In the genomic region with DNA sequence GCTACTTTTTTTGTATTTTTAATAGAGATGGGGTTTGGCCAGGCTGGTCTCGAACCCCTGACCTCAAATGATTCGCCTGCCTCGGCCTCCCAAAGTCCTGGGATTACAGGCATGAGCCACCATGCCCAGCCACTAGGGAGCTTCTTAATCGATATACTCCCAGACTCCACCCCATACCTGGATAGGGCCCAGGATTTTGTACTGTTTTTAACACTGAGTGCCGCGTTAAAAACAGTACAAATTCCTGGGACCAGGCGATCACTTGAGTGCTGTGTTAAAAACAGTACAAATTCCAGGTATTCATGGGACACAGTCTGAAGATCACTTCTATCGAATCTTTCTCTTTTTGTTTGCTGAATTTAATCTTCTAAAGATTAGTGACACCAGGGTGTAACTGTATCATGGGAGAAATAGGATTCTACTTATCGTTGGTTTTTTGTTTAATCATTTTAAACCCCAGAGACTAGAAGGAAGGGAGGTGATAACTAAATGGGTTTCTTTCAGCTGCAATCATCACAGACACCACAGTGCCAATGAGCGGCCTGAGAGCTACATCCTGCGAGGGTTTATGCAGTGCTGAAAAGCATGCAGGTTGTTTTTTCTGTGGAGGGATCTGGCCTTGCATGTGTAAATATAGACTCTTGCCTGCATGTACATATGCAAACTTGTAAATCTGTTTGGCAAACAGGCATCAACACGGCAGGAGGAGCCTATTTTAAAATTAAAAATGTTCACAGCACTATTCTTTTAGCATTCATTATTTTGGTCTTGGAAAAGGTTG, we compare ENCODE assay signal across 24 cellular contexts.
A peak's percentile ranks its signal among the peaks of the same experiment; 100 is the strongest.
DNase-seq lines count a peak whose midpoint lies in the region; ATAC-seq and TF ChIP-seq lines count a peak whose summit lies in the region.
"Had no signal": no experiment of that assay in that cellular context is flagged by ENCODE, and none has a peak within 500 bp of the region (broad histone marks: within the 10 kb centered on the region; RNA-seq: fewer than 3 reads in every experiment).

No MANE protein-coding gene starts in this region.

- no peaks in the 10 kb centered on the region for H4K20me1 ChIP-seq in GM23338 (replicated peaks; ENCODE audit: insufficient read depth)
- H4K20me1 ChIP-seq: BLaER1 treated with 17β-estradiol and CSF1 and Interleukin-3, amounts not matched to agents 10 nM and 100 nM had no signal

- peak; percentile 84 for ATAC-seq in GM23338
- ATAC-seq in WTC11, result peak; percentile 83
- ATAC-seq in right cardiac atrium, result peak in 1 of 2 donors; percentile 58
- ATAC-seq in HG03521 (IDR thresholded peaks at IDR 0.05; ENCODE audit: unreplicated experiment), result no peak
- ATAC-seq in HG02798 (IDR thresholded peaks at IDR 0.05; ENCODE audit: poor library complexity, unreplicated experiment), result no peak
- no peak for ATAC-seq in HG03025 (IDR thresholded peaks at IDR 0.05; ENCODE audit: low FRiP score, unreplicated experiment)
- ATAC-seq: CD8-positive, alpha-beta T cell; GM12878; K562; Panc1 had no signal

- peaks cover 2% of the 10 kb centered on the region for H3K27me3 Mint-ChIP-seq in GM23338 (ENCODE audit: insufficient read depth, low read depth, poor library complexity)
- H3K27me3 Mint-ChIP-seq in WTC11 (ENCODE audit: low read depth), result 0 out of 2 replicates have a peak, but pooled peaks cover 3% of the 10 kb centered on the region

- no peak overlapping the region for H3K4me3 Mint-ChIP-seq in GM23338
- no peak overlapping the region for H3K4me3 Mint-ChIP-seq in WTC11
- H3K4me3 Mint-ChIP-seq: CD8-positive, alpha-beta T cell had no signal

- H3K9ac ChIP-seq in HUES48 (ENCODE audit: low read depth, low read length), result no peak overlapping the region
- H3K9ac ChIP-seq: BLaER1 treated with 17β-estradiol and CSF1 and Interleukin-3, amounts not matched to agents 10 nM and 100 nM had no signal

- H3K9me3 ChIP-seq in HUES48 (ENCODE audit: control insufficient read depth, insufficient read depth, low read length), result no peaks in the 10 kb centered on the region
- H3K9me3 ChIP-seq in right cardiac atrium (ENCODE audit: control insufficient read depth, low read length), result no peaks in the 10 kb centered on the region
- H3K9me3 ChIP-seq: BLaER1 treated with 17β-estradiol and CSF1 and Interleukin-3, amounts not matched to agents 10 nM and 100 nM; HAP-1; SJSA1 had no signal

- H3K4me3 ChIP-seq in GM23338 (no peak overlapping the region), HUES48 (ENCODE audit: low read depth, low read length) (no peak overlapping the region), right cardiac atrium (ENCODE audit: low read length) (no peak overlapping the region)
- H3K4me3 ChIP-seq: BLaER1 treated with 17β-estradiol and CSF1 and Interleukin-3, amounts not matched to agents 10 nM and 100 nM; GM12878; HAP-1; K562; SJSA1 had no signal

- H3F3A ChIP-seq in GM23338 (replicated peaks; ENCODE audit: low read depth), result no peaks in the 10 kb centered on the region

- H3K36me3 ChIP-seq in GM23338 (ENCODE audit: insufficient read depth) (no peaks in the 10 kb centered on the region), HUES48 (ENCODE audit: control insufficient read depth, insufficient read depth, low read length) (no peaks in the 10 kb centered on the region)
- H3K36me3 ChIP-seq: HAP-1 had no signal

- H3K9me3 Mint-ChIP-seq in GM23338 (no peaks in the 10 kb centered on the region), WTC11 (no peaks in the 10 kb centered on the region)

- H3K27ac Mint-ChIP-seq in GM23338 (peak overlapping the region; percentile 41; the same call in 1 of the 2 replicates), WTC11 (peak overlapping the region; percentile 78; the same call in 1 of the 2 replicates)
- H3K27ac Mint-ChIP-seq: CD8-positive, alpha-beta T cell had no signal

- no peaks in the 10 kb centered on the region for H3K27me3 ChIP-seq in GM23338 (ENCODE audit: insufficient read depth)
- H3K27me3 ChIP-seq in HUES48 (ENCODE audit: control insufficient read depth, insufficient read depth, low read length), result no peaks in the 10 kb centered on the region
- H3K27me3 ChIP-seq in right cardiac atrium (ENCODE audit: control insufficient read depth, insufficient read depth), result no peaks in the 10 kb centered on the region
- H3K27me3 ChIP-seq: BLaER1 treated with 17β-estradiol and CSF1 and Interleukin-3, amounts not matched to agents 10 nM and 100 nM; SJSA1 had no signal

- H3K4me1 Mint-ChIP-seq in GM23338, result peaks cover 40% of the 10 kb centered on the region
- peaks cover 49% of the 10 kb centered on the region for H3K4me1 Mint-ChIP-seq in WTC11

- POLR2A ChIA-PET in WTC11 (lab: Charles Lee), result no interaction called here
- POLR2A ChIA-PET in HEK293T (lab: Yijun Ruan, JAX), result no interaction called here

- DNase-seq in GM23338 (ENCODE audit: low spot score), result peak; percentile 33
- peak; percentile 13 for DNase-seq in WTC11 (ENCODE audit: low spot score)
- peak in 1 of 3 donors; percentile 30 for DNase-seq in right cardiac atrium
- no peak for DNase-seq in HEK293T (ENCODE audit: extremely low spot score)
- DNase-seq: ACHN; CD8-positive, alpha-beta T cell; DND-41; NCI-H1092 treated with DMSO at 0.1 percent for 48 hours; NCI-H1436 treated with DMSO at 0.1 percent for 48 hours; NCI-H1930; NCI-H2227 treated with DMSO at 0.1 percent for 48 hours; NCI-H510A; NCI-H748 treated with DMSO at 0.1 percent for 48 hours; NK-92 treated with Interleukin-12 subunit alpha and Interleukin-12 subunit beta, amount 100 ng/mL, for 24 hours had no signal

- WGBS in right cardiac atrium, result 54% methylated on average over 12 of the region's 12 CpGs

- intact Hi-C loops in right cardiac atrium (cut with DNase I), result no loop called here

- H3K9me2 ChIP-seq in GM23338 (ENCODE audit: insufficient read depth), result 0 out of 2 replicates have a peak, but pooled peaks cover 2% of the 10 kb centered on the region

- TF ChIP-seq CTCF in GM23338 (conservative IDR thresholded peaks at IDR 0.05; ENCODE audit: low read depth in 2 of 2) (peak in 1 of 2 experiments; percentile 22; a peak in 1 of 4 replicates), WTC11 (IDR thresholded peaks at IDR 0.05) (no peak)

- H3K36me3 Mint-ChIP-seq in GM23338 (ENCODE audit: low read depth) (no peaks in the 10 kb centered on the region), WTC11 (no peaks in the 10 kb centered on the region)
- H3K36me3 Mint-ChIP-seq: CD8-positive, alpha-beta T cell had no signal

- H3K4me2 ChIP-seq in GM23338, result peak overlapping the region; percentile 11
- H3K4me2 ChIP-seq: BLaER1 treated with 17β-estradiol and CSF1 and Interleukin-3, amounts not matched to agents 10 nM and 100 nM had no signal

- H3K27ac ChIP-seq in GM23338 (ENCODE audit: low read depth) (0 out of 2 replicates have a peak overlapping the region, but pooled peaks have one; percentile 42), HUES48 (ENCODE audit: low read depth, low read length) (peak overlapping the region; percentile 56), right cardiac atrium (ENCODE audit: low read length) (peak overlapping the region; percentile 26)
- H3K27ac ChIP-seq: BLaER1 treated with 17β-estradiol and CSF1 and Interleukin-3, amounts not matched to agents 10 nM and 100 nM; SJSA1 had no signal

- CTCF ChIA-PET in WTC11 (lab: Charles Lee), result interaction anchor here (0.6 to 1.2 kb wide), 3 partner anchors 23 to 467 kb away, joined by 3 to 7 read pairs (median 4); no protein-coding TSS in a partner anchor
- CTCF ChIA-PET in HEK293T (lab: Yijun Ruan, JAX), result no interaction called here

- no peak overlapping the region for H2AFZ ChIP-seq in GM23338

- peaks cover 47% of the 10 kb centered on the region for H3K4me1 ChIP-seq in GM23338 (ENCODE audit: insufficient read depth)
- H3K4me1 ChIP-seq in HUES48 (ENCODE audit: control insufficient read depth, insufficient read depth, low read length), result peaks cover 36% of the 10 kb centered on the region
- H3K4me1 ChIP-seq in right cardiac atrium (ENCODE audit: control insufficient read depth, insufficient read depth, low read length), result no peaks in the 10 kb centered on the region
- H3K4me1 ChIP-seq: BLaER1 treated with 17β-estradiol and CSF1 and Interleukin-3, amounts not matched to agents 10 nM and 100 nM; HAP-1 had no signal

- no peaks in the 10 kb centered on the region for H3K79me2 ChIP-seq in GM23338 (replicated peaks; ENCODE audit: insufficient read depth)

TF ChIP-seq in GM23338, 12 proteins besides CTCF, POLR2A, EP300 and RAD21:
- TF ChIP-seq EZH2phosphoT487 (IDR thresholded peaks at IDR 0.05; ENCODE audit: unreplicated experiment) (no peak), STAT1 (IDR thresholded peaks at IDR 0.05; ENCODE audit: unreplicated experiment) (no peak), EZH2 (IDR thresholded peaks at IDR 0.05; ENCODE audit: low read depth, unreplicated experiment) (no peak), ZNF331 (CRISPR knock-in tag; IDR thresholded peaks at IDR 0.05; ENCODE audit: low read depth) (no peak)
TF ChIP-seq in GM23338: peak in this region for 0.

TF ChIP-seq in WTC11, 78 proteins besides CTCF, POLR2A, EP300 and RAD21 (continues in another document):
- no peak for TF ChIP-seq SOX15 (CRISPR knock-in tag; IDR thresholded peaks at IDR 0.05)

TF ChIP-seq in HEK293T, 16 proteins besides CTCF, POLR2A, EP300 and RAD21:
- TF ChIP-seq ELF4 (IDR thresholded peaks at IDR 0.05) (no peak), ZNF384 (IDR thresholded peaks at IDR 0.05) (no peak), LEF1 (IDR thresholded peaks at IDR 0.05; ENCODE audit: borderline replicate concordance) (no peak), SUZ12 (IDR thresholded peaks at IDR 0.05) (no peak), BHLHE40 (IDR thresholded peaks at IDR 0.05; ENCODE audit: borderline replicate concordance) (no peak), ARNT (IDR thresholded peaks at IDR 0.05) (no peak), HDGF (IDR thresholded peaks at IDR 0.05; ENCODE audit: borderline replicate concordance) (no peak), NFRKB (IDR thresholded peaks at IDR 0.05) (no peak), TARDBP (IDR thresholded peaks at IDR 0.05) (no peak), SP1 (IDR thresholded peaks at IDR 0.05) (no peak), FOXM1 (IDR thresholded peaks at IDR 0.05; ENCODE audit: borderline replicate concordance) (no peak), FOXA1 (IDR thresholded peaks at IDR 0.05) (no peak), FOXK2 (IDR thresholded peaks at IDR 0.05) (no peak), L3MBTL2 (conservative IDR thresholded peaks at IDR 0.05) (no peak), CTBP1 (IDR thresholded peaks at IDR 0.05; ENCODE audit: borderline replicate concordance) (no peak)
- TF ChIP-seq, protein P1, sequence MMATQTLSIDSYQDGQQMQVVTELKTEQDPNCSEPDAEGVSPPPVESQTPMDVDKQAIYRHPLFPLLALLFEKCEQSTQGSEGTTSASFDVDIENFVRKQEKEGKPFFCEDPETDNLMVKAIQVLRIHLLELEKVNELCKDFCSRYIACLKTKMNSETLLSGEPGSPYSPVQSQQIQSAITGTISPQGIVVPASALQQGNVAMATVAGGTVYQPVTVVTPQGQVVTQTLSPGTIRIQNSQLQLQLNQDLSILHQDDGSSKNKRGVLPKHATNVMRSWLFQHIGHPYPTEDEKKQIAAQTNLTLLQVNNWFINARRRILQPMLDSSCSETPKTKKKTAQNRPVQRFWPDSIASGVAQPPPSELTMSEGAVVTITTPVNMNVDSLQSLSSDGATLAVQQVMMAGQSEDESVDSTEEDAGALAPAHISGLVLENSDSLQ (IDR thresholded peaks at IDR 0.05), result no peak

Comparison
In these comparisons a context has a peak if more than half of its experiments do, and no peak if none do; other contexts are left out.
1. ATAC-seq: peak in GM23338 (single experiment) and WTC11 (single experiment); none in HG03521 (single experiment), HG02798 (single experiment) and HG03025 (single experiment).
2. Peak in every context shown above with its lines, with median percentiles within 50 percentile points of each other: H3K27ac ChIP-seq.